ENCODE assay signal across 18 cellular contexts in genomic region chr4:44662623-44663006, GRCh38. TPM values are rescaled to one million over a fixed set of nuclear protein-coding genes. Genes with fewer than 3 reads are reported as not detected.
DNase-seq lines count a peak whose midpoint lies in the region; ATAC-seq lines count a peak whose summit lies in the region.
"Had no signal": no experiment of that assay in that cellular context is flagged by ENCODE, and none has a peak within 500 bp of the region (broad histone marks: within the 10 kb centered on the region; RNA-seq: fewer than 3 reads in every experiment).

No MANE protein-coding gene starts in this region.

- no CpG with 5 or more reads among the region's 2 CpGs for WGBS in neuronal stem cell (ENCODE audit: extremely low coverage in 2 of 2, insufficient read length in 2 of 2, insufficient replicate concordance in 1 of 2), 2 donors

- no peak overlapping the region for H3K4ac ChIP-seq in neuronal stem cell (ENCODE audit: low read length)

- H4K8ac ChIP-seq in neuronal stem cell (ENCODE audit: low read depth, low read length), result no peak overlapping the region

- no peak overlapping the region for H3K4me2 ChIP-seq in neuronal stem cell (ENCODE audit: insufficient read depth, low read length, poor library complexity, severe bottlenecking)
- H3K4me2 ChIP-seq: GM23338 had no signal

- no peaks in the 10 kb centered on the region for H3K4me1 ChIP-seq in neuronal stem cell (ENCODE audit: control insufficient read depth in 2 of 2, insufficient read depth in 1 of 2, low read depth in 1 of 2, low read length in 2 of 2)

- H2BK15ac ChIP-seq in neuronal stem cell (ENCODE audit: low read length), result no peak overlapping the region

- no peak overlapping the region for H3K18ac ChIP-seq in neuronal stem cell (ENCODE audit: low read length)

- H4K91ac ChIP-seq in neuronal stem cell (ENCODE audit: low read depth, low read length, poor library complexity), result no peak overlapping the region

- no peak overlapping the region for H2AK5ac ChIP-seq in neuronal stem cell (ENCODE audit: low read depth, low read length)

- no peaks in the 10 kb centered on the region for H3K9me3 ChIP-seq in neuronal stem cell (replicated peaks in 1 of 2; ENCODE audit: control insufficient read depth in 2 of 2, insufficient read depth in 1 of 2, low read depth in 1 of 2, low read length in 2 of 2)

- no peak overlapping the region for H2BK12ac ChIP-seq in neuronal stem cell (ENCODE audit: low read length)

- H2BK120ac ChIP-seq in neuronal stem cell (ENCODE audit: low read depth, low read length), result no peak overlapping the region

- no peaks in the 10 kb centered on the region for H3K36me3 ChIP-seq in neuronal stem cell (replicated peaks in 1 of 2; ENCODE audit: control insufficient read depth in 2 of 2, insufficient read depth in 2 of 2, low read length in 2 of 2)

- no peak overlapping the region for H3K14ac ChIP-seq in neuronal stem cell (ENCODE audit: low read length)

- ATAC-seq in HG02870 (IDR thresholded peaks at IDR 0.05; ENCODE audit: unreplicated experiment), result peak; percentile 82
- ATAC-seq: CD8-positive, alpha-beta T cell; GM23338 had no signal

- no peak overlapping the region for H3K4me3 ChIP-seq in neuronal stem cell (ENCODE audit: low read length in 2 of 2)
- H3K4me3 ChIP-seq: GM23338, skin epidermis had no signal

- H3K27me3 ChIP-seq in neuronal stem cell (ENCODE audit: control insufficient read depth in 3 of 3, insufficient read depth in 3 of 3, low read depth in 1 of 3, low read length in 3 of 3), result no peaks in the 10 kb centered on the region

- no peak overlapping the region for H2BK5ac ChIP-seq in neuronal stem cell (ENCODE audit: low read length)

- no peak overlapping the region for H3K23ac ChIP-seq in neuronal stem cell (ENCODE audit: low read depth, low read length, poor library complexity)

- H3K27ac ChIP-seq in neuronal stem cell (replicated peaks; ENCODE audit: low read length), result no peak overlapping the region
- H3K27ac ChIP-seq: 22Rv1, skin epidermis had no signal

- no peak overlapping the region for H3K9ac ChIP-seq in neuronal stem cell (ENCODE audit: low read depth, low read length, poor library complexity)

- H2AFZ ChIP-seq in neuronal stem cell (ENCODE audit: low read length), result peak overlapping the region; percentile 28

- DNase-seq in DMS 273 (lab: John Stamatoyannopoulos, UW; ENCODE audit: unreplicated experiment) (peak; percentile 2), DMS 273 treated with DMSO at 0.1 percent for 48 hours (lab: John Stamatoyannopoulos, UW) (no peak), NCI-H69 (lab: John Stamatoyannopoulos, UW) (peak; percentile 0), neuronal stem cell (ENCODE audit: low spot score) (no peak), occipital lobe (lab: John Stamatoyannopoulos, UW) (no peak)
- DNase-seq in stimulated activated CD4-positive, alpha-beta T cell treated with anti-CD3 and anti-CD28 coated beads, Interleukin-2, amount 100 ng/mL, for 48 hours, result no peak
- no peak for DNase-seq in activated CD4-positive, CD25-positive, alpha-beta regulatory T cell treated with anti-CD3 and anti-CD28 coated beads, Interleukin-2, amount 50 U/mL, for 72 hours
- DNase-seq: activated CD4-positive, alpha-beta memory T cell treated with anti-CD3 and anti-CD28 coated beads, Interleukin-2, amount 10 ng/mL, durations not matched to agents 7 days and 5 days; CD8-positive, alpha-beta T cell; mesenchymal stem cell; NCI-H1105 treated with DMSO at 0.1 percent for 48 hours; NCI-H226 had no signal

- no peaks in the 10 kb centered on the region for H3K79me1 ChIP-seq in neuronal stem cell (ENCODE audit: low read depth, low read length)

RNA-seq across cellular contexts. Expression of gene YIPF7, which starts 11.2 kb away (rescaled TPM):
- 0.15 TPM for polyA plus RNA-seq in neuronal stem cell (2013, experiment 1 of 2)
- polyA plus RNA-seq in neuronal stem cell (2013, experiment 2 of 2), result 0.11 TPM
- total RNA-seq in occipital lobe, result 6.7 TPM
- total RNA-seq: activated CD4-positive, alpha-beta memory T cell treated with anti-CD3 and anti-CD28 coated beads, Interleukin-2, amount 10 ng/mL, durations not matched to agents 7 days and 5 days; activated T-helper 2 cell treated with anti-CD3 and anti-CD28 coated beads, Interferon-gamma antibody, Interleukin-2, Interleukin-4, amounts not matched to agents 10 μg/mL and 5 μg/mL and 100 μg/mL, durations not matched to agents 14 hours and 24 hours and 36 hours; CD8-positive, alpha-beta T cell; GM23338; subcutaneous adipose tissue had no signal
- polyA plus RNA-seq: GM23338 had no signal

RNA-seq across cellular contexts. Expression of gene GUF1, which starts 15.6 kb away (rescaled TPM):
- 24.1 TPM for polyA plus RNA-seq in neuronal stem cell (2013, experiment 1 of 2)
- 23.3 TPM for polyA plus RNA-seq in neuronal stem cell (2013, experiment 2 of 2)
- 48.8 TPM for total RNA-seq in occipital lobe

Comparison
In these comparisons a context has a peak if more than half of its experiments do, and no peak if none do; other contexts are left out.
1. DNase-seq: peak in DMS 273 (single experiment) and NCI-H69 (single experiment); none in DMS 273 treated with DMSO at 0.1 percent for 48 hours (single experiment), neuronal stem cell (single experiment), occipital lobe (single experiment), stimulated activated CD4-positive, alpha-beta T cell treated with anti-CD3 and anti-CD28 coated beads, Interleukin-2, amount 100 ng/mL, for 48 hours (0 of 2) and activated CD4-positive, CD25-positive, alpha-beta regulatory T cell treated with anti-CD3 and anti-CD28 coated beads, Interleukin-2, amount 50 U/mL, for 72 hours (single experiment).